ENCODE assay signal across 9 cellular contexts in genomic region chr19:1860821-1861598, GRCh38. TPM values are rescaled to one million over a fixed set of nuclear protein-coding genes. Genes with fewer than 3 reads are reported as not detected.
DNase-seq lines count a peak whose midpoint lies in the region; ATAC-seq and TF ChIP-seq lines count a peak whose summit lies in the region.
"Had no signal": no experiment of that assay in that cellular context is flagged by ENCODE, and none has a peak within 500 bp of the region (broad histone marks: within the 10 kb centered on the region; RNA-seq: fewer than 3 reads in every experiment).

No MANE protein-coding gene starts in this region.

- no peaks in the 10 kb centered on the region for H3K9me3 Mint-ChIP-seq in CD4-positive, CD25-positive, alpha-beta regulatory T cell
- no peaks in the 10 kb centered on the region for H3K9me3 Mint-ChIP-seq in natural killer cell treated with Interleukin-12 subunit alpha and Interleukin-12 subunit beta and Interleukin-15 and Interleukin-18, amount 100 ng/mL, for 72 hours

- peak overlapping the region; percentile 81 for H3K4me2 ChIP-seq in Loucy (ENCODE audit: low read depth, low read length, poor library complexity, severe bottlenecking)

- H3K27ac ChIP-seq in CD4-positive, CD25-positive, alpha-beta regulatory T cell (ENCODE audit: insufficient read depth, low read length, poor library complexity, severe bottlenecking) = peak overlapping the region; percentile 82
- peak overlapping the region; percentile 39 for H3K27ac ChIP-seq in cingulate gyrus (ENCODE audit: low read depth, low read length)

- H3K36me3 ChIP-seq in CD4-positive, CD25-positive, alpha-beta regulatory T cell (ENCODE audit: control insufficient read depth, insufficient read depth, low read length) = no peaks in the 10 kb centered on the region
- H3K36me3 ChIP-seq in Loucy (ENCODE audit: insufficient read depth, low read length) = no peaks in the 10 kb centered on the region

- peaks cover 75% of the 10 kb centered on the region for H3K4me1 ChIP-seq in CD4-positive, CD25-positive, alpha-beta regulatory T cell (ENCODE audit: control insufficient read depth, insufficient read depth, low read length, poor library complexity, severe bottlenecking)
- H3K4me1 ChIP-seq in Loucy (ENCODE audit: insufficient read depth, low read length, poor library complexity, severe bottlenecking) = peaks cover 20% of the 10 kb centered on the region

- H3K9me3 ChIP-seq in CD4-positive, CD25-positive, alpha-beta regulatory T cell (ENCODE audit: control insufficient read depth in 2 of 2, low read length in 2 of 2) = no peaks in the 10 kb centered on the region
- no peaks in the 10 kb centered on the region for H3K9me3 ChIP-seq in Loucy (ENCODE audit: insufficient read depth, low read depth, low read length)

- no peak overlapping the region for H2AFZ ChIP-seq in Loucy (ENCODE audit: low read length)

- DNase-seq in CD4-positive, CD25-positive, alpha-beta regulatory T cell = no peak
- no peak for DNase-seq in natural killer cell treated with Interleukin-12 subunit alpha and Interleukin-12 subunit beta and Interleukin-15 and Interleukin-18, amount 100 ng/mL, for 72 hours (ENCODE audit: low spot score)
- DNase-seq in cerebellar cortex (ENCODE audit: low spot score) (no peak), NCI-H2171 treated with DMSO at 0.1 percent for 48 hours (lab: John Stamatoyannopoulos, UW) (no peak)
- no peak for DNase-seq in stimulated activated CD4-positive, alpha-beta T cell treated with anti-CD3 and anti-CD28 coated beads, Interleukin-2, amount 100 ng/mL, for 48 hours
- DNase-seq: NCI-H1694 had no signal

- no peaks in the 10 kb centered on the region for H3K27me3 ChIP-seq in CD4-positive, CD25-positive, alpha-beta regulatory T cell (ENCODE audit: control insufficient read depth, insufficient read depth, low read length)
- no peaks in the 10 kb centered on the region for H3K27me3 ChIP-seq in Loucy (ENCODE audit: insufficient read depth, low read length, poor library complexity, severe bottlenecking)

- H3K36me3 Mint-ChIP-seq in CD4-positive, CD25-positive, alpha-beta regulatory T cell = no peaks in the 10 kb centered on the region
- no peaks in the 10 kb centered on the region for H3K36me3 Mint-ChIP-seq in natural killer cell treated with Interleukin-12 subunit alpha and Interleukin-12 subunit beta and Interleukin-15 and Interleukin-18, amount 100 ng/mL, for 72 hours

- peak overlapping the region; percentile 76 for H3K9ac ChIP-seq in Loucy (ENCODE audit: low read depth, low read length, poor library complexity, severe bottlenecking)

- peaks cover 73% of the 10 kb centered on the region for H3K79me2 ChIP-seq in Loucy (ENCODE audit: insufficient read depth, low read length)

- peak overlapping the region; percentile 95 to 99 (median 96) for H3K4me3 Mint-ChIP-seq in CD4-positive, CD25-positive, alpha-beta regulatory T cell
- peak overlapping the region; percentile 92 for H3K4me3 Mint-ChIP-seq in natural killer cell treated with Interleukin-12 subunit alpha and Interleukin-12 subunit beta and Interleukin-15 and Interleukin-18, amount 100 ng/mL, for 72 hours

- TF ChIP-seq CTCF in Loucy (conservative IDR thresholded peaks at IDR 0.05; ENCODE audit: low read length) = no peak

- no peaks in the 10 kb centered on the region for H3F3A ChIP-seq in Loucy (ENCODE audit: low read depth)

- H3K27ac Mint-ChIP-seq in CD4-positive, CD25-positive, alpha-beta regulatory T cell = peak overlapping the region; percentile 55 to 96 (median 77)
- peak overlapping the region in 1 of 2 donors; percentile 89 for H3K27ac Mint-ChIP-seq in natural killer cell treated with Interleukin-12 subunit alpha and Interleukin-12 subunit beta and Interleukin-15 and Interleukin-18, amount 100 ng/mL, for 72 hours

- peaks cover 50% of the 10 kb centered on the region for H4K20me1 ChIP-seq in Loucy (ENCODE audit: insufficient read depth, low read length, poor library complexity, severe bottlenecking)

- no peak overlapping the region for H3K4me3 ChIP-seq in CD4-positive, CD25-positive, alpha-beta regulatory T cell (ENCODE audit: low read depth, low read length)
- H3K4me3 ChIP-seq in Loucy (ENCODE audit: low read length, poor library complexity, severe bottlenecking) = peak overlapping the region; percentile 95

- H3K4me1 Mint-ChIP-seq in CD4-positive, CD25-positive, alpha-beta regulatory T cell = peaks cover 0 to 46% (median 15%) of the 10 kb centered on the region in 4 donors
- H3K4me1 Mint-ChIP-seq in natural killer cell treated with Interleukin-12 subunit alpha and Interleukin-12 subunit beta and Interleukin-15 and Interleukin-18, amount 100 ng/mL, for 72 hours (ENCODE audit: low read depth in 2 of 2) = peaks cover 9 to 15% of the 10 kb centered on the region in 2 donors

- no peak for ATAC-seq in CD4-positive, CD25-positive, alpha-beta regulatory T cell (ENCODE audit: low read depth in 2 of 2)
- ATAC-seq in natural killer cell treated with Interleukin-12 subunit alpha and Interleukin-12 subunit beta and Interleukin-15 and Interleukin-18, amount 100 ng/mL, for 72 hours = no peak
- no peak for ATAC-seq in GM21423 (IDR thresholded peaks at IDR 0.05; ENCODE audit: unreplicated experiment)

- H3K9me2 ChIP-seq in Loucy (replicated peaks; ENCODE audit: low read depth, low read length) = no peaks in the 10 kb centered on the region

- H3K27me3 Mint-ChIP-seq in CD4-positive, CD25-positive, alpha-beta regulatory T cell = no peaks in the 10 kb centered on the region
- no peaks in the 10 kb centered on the region for H3K27me3 Mint-ChIP-seq in natural killer cell treated with Interleukin-12 subunit alpha and Interleukin-12 subunit beta and Interleukin-15 and Interleukin-18, amount 100 ng/mL, for 72 hours

RNA-seq across cellular contexts. Expression of gene KLF16, which starts 2.4 kb away (rescaled TPM):
- total RNA-seq in CD4-positive, CD25-positive, alpha-beta regulatory T cell = 40.6 TPM
- under 1 TPM; 0.28 to 0.86 (median 0.59) TPM for polyA plus RNA-seq in CD4-positive, CD25-positive, alpha-beta regulatory T cell
- total RNA-seq in natural killer cell treated with Interleukin-12 subunit alpha and Interleukin-12 subunit beta and Interleukin-15 and Interleukin-18, amount 100 ng/mL, for 72 hours = 10 to 100 TPM; 18.0 to 49.8 TPM

RNA-seq across cellular contexts. Expression of gene REXO1, which starts 12.7 kb away (rescaled TPM):
- total RNA-seq in CD4-positive, CD25-positive, alpha-beta regulatory T cell = 103 TPM
- polyA plus RNA-seq in CD4-positive, CD25-positive, alpha-beta regulatory T cell = 1 to 10 TPM; 2.5 to 5.5 (median 3.6) TPM
- 100 to 1,000 TPM in 1 of 2 donors, 10 to 100 TPM in 1; 69.1 to 103 TPM for total RNA-seq in natural killer cell treated with Interleukin-12 subunit alpha and Interleukin-12 subunit beta and Interleukin-15 and Interleukin-18, amount 100 ng/mL, for 72 hours

RNA-seq across cellular contexts. Expression of gene ABHD17A, which starts 24.3 kb away (rescaled TPM):
- total RNA-seq in CD4-positive, CD25-positive, alpha-beta regulatory T cell = 148 TPM
- polyA plus RNA-seq in CD4-positive, CD25-positive, alpha-beta regulatory T cell = 100 to 1,000 TPM; 139 to 202 (median 159) TPM
- 100 to 1,000 TPM; 127 to 132 TPM for total RNA-seq in natural killer cell treated with Interleukin-12 subunit alpha and Interleukin-12 subunit beta and Interleukin-15 and Interleukin-18, amount 100 ng/mL, for 72 hours

RNA-seq across cellular contexts. Expression of gene ADAT3, which starts 44.2 kb away (rescaled TPM):
- 6.9 TPM for total RNA-seq in CD4-positive, CD25-positive, alpha-beta regulatory T cell
- polyA plus RNA-seq in CD4-positive, CD25-positive, alpha-beta regulatory T cell = 1 to 10 TPM; 4.4 to 8.8 (median 6.0) TPM
- total RNA-seq in natural killer cell treated with Interleukin-12 subunit alpha and Interleukin-12 subunit beta and Interleukin-15 and Interleukin-18, amount 100 ng/mL, for 72 hours = 10 to 100 TPM in 1 of 2 donors, 1 to 10 TPM in 1; 7.5 to 13.3 TPM

RNA-seq across cellular contexts. Expression of gene SCAMP4, which starts 44.2 kb away (rescaled TPM):
- total RNA-seq in CD4-positive, CD25-positive, alpha-beta regulatory T cell = 20.8 TPM
- 10 to 100 TPM in 2 of 4 donors, 1 to 10 TPM in 2; 8.2 to 20.3 (median 10.0) TPM for polyA plus RNA-seq in CD4-positive, CD25-positive, alpha-beta regulatory T cell
- total RNA-seq in natural killer cell treated with Interleukin-12 subunit alpha and Interleukin-12 subunit beta and Interleukin-15 and Interleukin-18, amount 100 ng/mL, for 72 hours = 10 to 100 TPM; 34.8 to 66.2 TPM
